ENCODE assay signal across 22 cellular contexts in the genomic region with DNA sequence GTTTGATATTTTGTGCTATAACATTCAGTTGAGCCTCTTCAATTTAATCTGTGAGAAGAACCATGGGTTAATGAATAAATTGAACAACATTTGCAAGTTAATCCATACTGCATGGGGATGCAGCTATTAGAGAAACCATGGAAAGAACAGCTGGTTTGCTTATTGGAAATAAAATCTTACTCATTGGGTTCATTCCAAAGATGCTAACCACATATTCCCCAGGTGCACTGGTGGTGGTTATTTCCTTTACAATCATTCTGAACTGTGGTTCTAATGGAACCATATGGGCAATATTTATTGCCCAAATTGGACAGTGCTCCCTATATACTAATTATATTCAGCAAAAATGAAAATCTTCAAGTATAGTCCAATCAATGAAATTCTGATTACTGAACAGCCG.
"Had no signal": no experiment of that assay in that cellular context is flagged by ENCODE, and none has a peak within 500 bp of the region (broad histone marks: within the 10 kb centered on the region; RNA-seq: fewer than 3 reads in every experiment).

No MANE protein-coding gene starts in this region.

- H3K27ac Mint-ChIP-seq: naive thymus-derived CD8-positive, alpha-beta T cell; stimulated activated naive B cell treated with anti-CD40 and anti-IgM and Interleukin-4, amounts not matched to agents 10 μg/mL and 1 μg/mL and 100 μg/mL, for 72 hours; stimulated activated naive CD8-positive, alpha-beta T cell treated with anti-CD3 and anti-CD28 coated beads, Interleukin-15, amount 100 ng/mL, for 72 hours had no signal

- H3K36me3 ChIP-seq: heart left ventricle, neutrophil, right lobe of liver, tibial nerve, upper lobe of right lung, vagina had no signal

- H3K4me1 Mint-ChIP-seq: naive thymus-derived CD8-positive, alpha-beta T cell; stimulated activated naive B cell treated with anti-CD40 and anti-IgM and Interleukin-4, amounts not matched to agents 10 μg/mL and 1 μg/mL and 100 μg/mL, for 72 hours; stimulated activated naive CD8-positive, alpha-beta T cell treated with anti-CD3 and anti-CD28 coated beads, Interleukin-15, amount 100 ng/mL, for 72 hours had no signal

- DNase-seq: cortex of kidney; dorsolateral prefrontal cortex; effector CD8-positive, alpha-beta T cell; foreskin melanocyte; heart left ventricle; hippocampal formation; left colon; left ventricle myocardium superior; naive thymus-derived CD8-positive, alpha-beta T cell; psoas muscle; retina; right lobe of liver; stimulated activated CD4-positive, alpha-beta T cell treated with anti-CD3 and anti-CD28 coated beads, Interleukin-2, amount 100 ng/mL, for 24 hours; stimulated activated CD4-positive, alpha-beta T cell treated with anti-CD3 and anti-CD28 coated beads, Interleukin-4, amount 100 ng/mL, for 4 hours; stimulated activated naive B cell treated with anti-CD40 and anti-IgM and Interleukin-4, amounts not matched to agents 10 μg/mL and 1 μg/mL and 100 μg/mL, for 72 hours; stimulated activated naive CD8-positive, alpha-beta T cell treated with anti-CD3 and anti-CD28 coated beads, Interleukin-15, amount 100 ng/mL, for 72 hours; testis; upper lobe of right lung had no signal

- H3K27me3 Mint-ChIP-seq: naive thymus-derived CD8-positive, alpha-beta T cell; stimulated activated naive B cell treated with anti-CD40 and anti-IgM and Interleukin-4, amounts not matched to agents 10 μg/mL and 1 μg/mL and 100 μg/mL, for 72 hours; stimulated activated naive CD8-positive, alpha-beta T cell treated with anti-CD3 and anti-CD28 coated beads, Interleukin-15, amount 100 ng/mL, for 72 hours had no signal

- H3K4me3 Mint-ChIP-seq: naive thymus-derived CD8-positive, alpha-beta T cell; stimulated activated naive B cell treated with anti-CD40 and anti-IgM and Interleukin-4, amounts not matched to agents 10 μg/mL and 1 μg/mL and 100 μg/mL, for 72 hours; stimulated activated naive CD8-positive, alpha-beta T cell treated with anti-CD3 and anti-CD28 coated beads, Interleukin-15, amount 100 ng/mL, for 72 hours had no signal

- H3K4me1 ChIP-seq: heart left ventricle, psoas muscle, right lobe of liver, testis, tibial nerve, upper lobe of right lung, vagina had no signal

- H3K27me3 ChIP-seq: dorsolateral prefrontal cortex, heart left ventricle, neutrophil, right lobe of liver, testis, tibial nerve, upper lobe of right lung, vagina had no signal

- H3K4me3 ChIP-seq: dorsolateral prefrontal cortex, heart left ventricle, psoas muscle, right lobe of liver, skin epidermis, testis, tibial nerve, upper lobe of right lung, vagina had no signal

- H3K9me3 ChIP-seq: right lobe of liver, testis, upper lobe of right lung, vagina had no signal

- H3K36me3 Mint-ChIP-seq: naive thymus-derived CD8-positive, alpha-beta T cell; stimulated activated naive B cell treated with anti-CD40 and anti-IgM and Interleukin-4, amounts not matched to agents 10 μg/mL and 1 μg/mL and 100 μg/mL, for 72 hours had no signal

- H3K27ac ChIP-seq: dorsolateral prefrontal cortex, heart left ventricle, neutrophil, psoas muscle, right lobe of liver, skin epidermis, testis, tibial nerve, upper lobe of right lung, vagina had no signal
